Comparison of ENCODE assay signal across 11 cellular contexts in the genomic region with DNA sequence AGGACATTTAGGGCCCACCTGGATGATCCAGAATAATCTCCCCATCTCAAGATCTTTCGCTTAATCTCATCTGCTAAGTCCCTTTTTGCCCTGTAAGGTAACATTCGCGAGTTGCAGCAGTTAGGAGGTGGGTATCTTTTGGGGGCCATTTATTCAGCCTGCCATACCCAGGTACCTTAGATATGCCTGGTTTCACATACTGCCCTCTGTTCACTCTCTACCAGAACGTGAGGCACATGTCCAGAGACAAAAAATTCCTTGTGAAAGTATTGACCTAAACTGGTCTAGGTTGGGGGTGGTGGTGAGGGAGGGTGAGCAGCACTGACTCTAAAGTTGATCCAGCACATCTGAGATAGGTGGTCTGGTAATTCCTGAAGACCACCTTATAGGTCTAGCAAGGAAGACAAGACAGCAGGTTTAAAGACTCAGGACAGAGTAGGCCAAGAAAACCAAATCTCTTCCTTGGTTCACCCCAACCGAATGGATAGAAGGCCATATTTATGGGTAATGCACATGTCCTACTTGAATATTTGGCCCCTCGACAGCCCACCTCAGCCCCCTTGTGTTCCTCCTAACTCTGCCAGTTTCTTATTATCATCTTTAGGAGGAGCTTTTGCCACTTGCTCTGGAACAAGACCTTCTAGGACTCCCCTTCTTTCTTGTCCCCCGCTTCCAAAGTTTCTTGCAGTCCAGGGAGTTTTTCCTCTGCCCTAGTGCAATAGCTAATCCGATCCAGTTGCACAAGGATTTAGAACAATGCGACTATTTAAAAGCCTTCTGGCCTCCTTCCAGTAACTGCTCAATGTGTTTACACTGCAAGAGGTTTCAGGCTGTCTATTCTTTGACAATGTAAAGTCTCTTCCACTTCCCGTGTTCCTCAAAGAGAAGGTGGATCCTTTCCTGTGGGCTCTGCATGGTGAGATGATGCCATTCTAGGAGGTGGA.
DNase-seq lines count a peak whose midpoint lies in the region; ATAC-seq and TF ChIP-seq lines count a peak whose summit lies in the region.
"Had no signal": no experiment of that assay in that cellular context is flagged by ENCODE, and none has a peak within 500 bp of the region (broad histone marks: within the 10 kb centered on the region; RNA-seq: fewer than 3 reads in every experiment).

No MANE protein-coding gene starts in this region.

- H3K36me3 ChIP-seq in adipocyte (ENCODE audit: control insufficient read depth, insufficient read depth, low read length, severe bottlenecking) (no peaks in the 10 kb centered on the region), hepatocyte (replicated peaks; ENCODE audit: insufficient read depth, low read depth) (no peaks in the 10 kb centered on the region), upper lobe of right lung (no peaks in the 10 kb centered on the region)
- H3K36me3 ChIP-seq: BE2C had no signal

- DNase-seq in Right ventricle myocardium inferior (ENCODE audit: missing footprints) (no peak), cardiac septum (ENCODE audit: low spot score) (no peak), adipocyte (ENCODE audit: low read depth) (peak; percentile 87), hepatocyte (ENCODE audit: low spot score) (peak; percentile 56), upper lobe of right lung (no peak), GF-D8 (lab: John Stamatoyannopoulos, UW) (no peak), KG1 (lab: John Stamatoyannopoulos, UW) (no peak)
- DNase-seq in activated CD4-positive, alpha-beta memory T cell treated with anti-CD3 and anti-CD28 coated beads, Interleukin-2, amount 10 ng/mL, durations not matched to agents 7 days and 5 days: no peak
- DNase-seq: BE2C, immature natural killer cell had no signal

- no peaks in the 10 kb centered on the region for H3K9me2 ChIP-seq in hepatocyte (replicated peaks; ENCODE audit: insufficient read depth)

- H3K9me3 Mint-ChIP-seq in activated CD4-positive, alpha-beta memory T cell treated with anti-CD3 and anti-CD28 coated beads, Interleukin-2, amount 10 ng/mL, durations not matched to agents 7 days and 5 days: peaks cover 2% of the 10 kb centered on the region

- no peaks in the 10 kb centered on the region for H3K4me1 Mint-ChIP-seq in activated CD4-positive, alpha-beta memory T cell treated with anti-CD3 and anti-CD28 coated beads, Interleukin-2, amount 10 ng/mL, durations not matched to agents 7 days and 5 days
- H3K4me1 Mint-ChIP-seq: activated naive CD4-positive, alpha-beta T cell treated with anti-CD3 and anti-CD28 coated beads, Interleukin-2, amount 50 U/mL, for 24 hours; immature natural killer cell had no signal

- no peak overlapping the region for H3K27ac Mint-ChIP-seq in activated CD4-positive, alpha-beta memory T cell treated with anti-CD3 and anti-CD28 coated beads, Interleukin-2, amount 10 ng/mL, durations not matched to agents 7 days and 5 days
- H3K27ac Mint-ChIP-seq: activated naive CD4-positive, alpha-beta T cell treated with anti-CD3 and anti-CD28 coated beads, Interleukin-2, amount 50 U/mL, for 24 hours; immature natural killer cell had no signal

- POLR2A ChIA-PET in activated CD4-positive, alpha-beta memory T cell treated with anti-CD3 and anti-CD28 coated beads, Interleukin-2, amount 10 ng/mL, durations not matched to agents 7 days and 5 days (lab: Charles Lee): no interaction called here

- intact Hi-C loops in Right ventricle myocardium inferior (cut with DNase I): no loop called here
- intact Hi-C loops in cardiac septum (cut with DNase I): loop anchor here (2.0 to 5.0 kb wide), 2 partner anchors 21 to 41 kb away; no protein-coding TSS in a partner anchor
- intact Hi-C loops in upper lobe of right lung (cut with DNase I): no loop called here

- H3K9ac ChIP-seq in adipocyte (ENCODE audit: low read length): no peak overlapping the region

- H3K4me3 Mint-ChIP-seq in activated CD4-positive, alpha-beta memory T cell treated with anti-CD3 and anti-CD28 coated beads, Interleukin-2, amount 10 ng/mL, durations not matched to agents 7 days and 5 days: no peak overlapping the region
- H3K4me3 Mint-ChIP-seq: activated naive CD4-positive, alpha-beta T cell treated with anti-CD3 and anti-CD28 coated beads, Interleukin-2, amount 50 U/mL, for 24 hours; immature natural killer cell had no signal

- no peaks in the 10 kb centered on the region for H3K36me3 Mint-ChIP-seq in activated CD4-positive, alpha-beta memory T cell treated with anti-CD3 and anti-CD28 coated beads, Interleukin-2, amount 10 ng/mL, durations not matched to agents 7 days and 5 days (ENCODE audit: low read depth)
- H3K36me3 Mint-ChIP-seq: activated naive CD4-positive, alpha-beta T cell treated with anti-CD3 and anti-CD28 coated beads, Interleukin-2, amount 50 U/mL, for 24 hours; immature natural killer cell had no signal

- H3K79me2 ChIP-seq in hepatocyte: no peaks in the 10 kb centered on the region

- no peaks in the 10 kb centered on the region for H4K20me1 ChIP-seq in hepatocyte (ENCODE audit: insufficient read depth, poor library complexity, severe bottlenecking)

- no peak for TF ChIP-seq CTCF in hepatocyte (IDR thresholded peaks at IDR 0.05; ENCODE audit: poor library complexity)
- TF ChIP-seq CTCF in upper lobe of right lung (IDR thresholded peaks at IDR 0.05): no peak

- H3K4me2 ChIP-seq in hepatocyte: peak overlapping the region; percentile 12

- WGBS in hepatocyte (ENCODE audit: low lambda C conversion rate, missing lambda C conversion rate): 68% methylated on average over 10 of the region's 10 CpGs

- H3K4me1 ChIP-seq in adipocyte (ENCODE audit: control insufficient read depth, insufficient read depth, low read length) (peaks cover 24% of the 10 kb centered on the region), hepatocyte (ENCODE audit: insufficient read depth) (peaks cover 3% of the 10 kb centered on the region), upper lobe of right lung (peaks cover 4% of the 10 kb centered on the region)

- H3K27me3 Mint-ChIP-seq in activated CD4-positive, alpha-beta memory T cell treated with anti-CD3 and anti-CD28 coated beads, Interleukin-2, amount 10 ng/mL, durations not matched to agents 7 days and 5 days: no peaks in the 10 kb centered on the region
- H3K27me3 Mint-ChIP-seq: activated naive CD4-positive, alpha-beta T cell treated with anti-CD3 and anti-CD28 coated beads, Interleukin-2, amount 50 U/mL, for 24 hours had no signal

- H3K4me3 ChIP-seq in adipocyte (ENCODE audit: low read length) (no peak overlapping the region), hepatocyte (no peak overlapping the region), upper lobe of right lung (no peak overlapping the region)

- CTCF ChIA-PET in activated CD4-positive, alpha-beta memory T cell treated with anti-CD3 and anti-CD28 coated beads, Interleukin-2, amount 10 ng/mL, durations not matched to agents 7 days and 5 days (lab: Charles Lee): no interaction called here

- no peak overlapping the region for H2AFZ ChIP-seq in hepatocyte

- H3K27me3 ChIP-seq in adipocyte (replicated peaks; ENCODE audit: control insufficient read depth, insufficient read depth, low read length) (no peaks in the 10 kb centered on the region), hepatocyte (no peaks in the 10 kb centered on the region), upper lobe of right lung (no peaks in the 10 kb centered on the region)
- H3K27me3 ChIP-seq: BE2C had no signal

- ATAC-seq in Right ventricle myocardium inferior: peak; percentile 82
- peak; percentile 46 for ATAC-seq in upper lobe of right lung

- no peaks in the 10 kb centered on the region for H3K9me3 ChIP-seq in adipocyte (ENCODE audit: control insufficient read depth, low read length)
- H3K9me3 ChIP-seq in hepatocyte (ENCODE audit: low read depth): no peaks in the 10 kb centered on the region
- H3K9me3 ChIP-seq in upper lobe of right lung: no peaks in the 10 kb centered on the region
- H3K9me3 ChIP-seq: BE2C had no signal

- peak overlapping the region; percentile 35 for H3K27ac ChIP-seq in hepatocyte
- H3K27ac ChIP-seq in upper lobe of right lung: no peak overlapping the region

Comparison
In these comparisons a context has a peak if more than half of its experiments do, and no peak if none do; other contexts are left out.
1. DNase-seq: peak in adipocyte (single experiment) and hepatocyte (single experiment); none in Right ventricle myocardium inferior (single experiment), cardiac septum (single experiment), upper lobe of right lung (single experiment), activated CD4-positive, alpha-beta memory T cell treated with anti-CD3 and anti-CD28 coated beads, Interleukin-2, amount 10 ng/mL, durations not matched to agents 7 days and 5 days (single experiment), GF-D8 (single experiment) and KG1 (single experiment).